In the genomic region with DNA sequence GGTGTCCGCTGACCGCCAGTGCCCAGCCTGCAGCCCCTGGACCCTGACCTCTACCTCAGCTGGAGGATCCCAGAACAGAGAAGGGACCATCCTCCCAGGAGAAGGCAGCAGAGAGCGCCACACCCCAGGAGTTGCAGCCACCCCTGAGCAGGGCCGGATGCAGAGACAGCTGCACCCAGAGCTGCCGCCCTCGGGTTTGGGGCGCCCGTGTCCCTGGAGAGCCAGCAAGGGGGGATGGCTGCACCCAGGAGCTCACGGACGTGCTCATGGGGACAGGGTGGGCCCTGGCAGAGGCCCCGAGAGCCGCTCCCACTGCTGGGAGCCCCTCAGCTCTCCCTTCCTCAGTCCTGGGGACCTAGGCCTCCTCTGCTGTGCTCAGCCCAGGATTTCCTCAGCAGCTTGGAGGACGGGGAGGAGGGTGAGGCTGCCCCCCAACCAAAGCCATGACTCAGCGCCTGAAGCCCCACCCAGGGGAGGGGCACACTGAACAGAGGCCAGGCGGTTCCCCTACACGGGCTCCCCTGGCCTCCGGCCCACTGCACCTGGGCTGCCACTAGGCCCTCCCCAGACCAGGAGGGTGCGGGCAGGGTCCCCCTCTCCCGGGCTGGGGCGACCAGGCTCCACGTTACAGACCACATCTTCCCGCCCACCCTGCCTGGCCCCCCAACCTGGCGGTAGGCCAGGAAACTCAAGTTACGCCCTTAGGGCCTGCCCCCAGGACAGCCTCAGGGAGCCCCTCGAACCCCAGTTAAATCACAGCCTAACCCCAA, we compare ENCODE assay signal across 8 cellular contexts. TPM values are rescaled to one million over a fixed set of nuclear protein-coding genes. Genes with fewer than 3 reads are reported as not detected.
DNase-seq lines count a peak whose midpoint lies in the region; ATAC-seq and TF ChIP-seq lines count a peak whose summit lies in the region.

No MANE protein-coding gene starts in this region.

- H3K27ac ChIP-seq in VCaP (peak overlapping the region; percentile 96), left lung (peak overlapping the region; percentile 53 to 66)

- peak overlapping the region; percentile 36; the same call in 1 of the 2 replicates for H3K9ac ChIP-seq in ES-I3 (ENCODE audit: low read depth, low read length)

- intact Hi-C loops in left lung (cut with DNase I): no loop called here

- peak; percentile 80 for DNase-seq in LHCN-M2 (ENCODE audit: low read depth)
- peak; percentile 51 for DNase-seq in central memory CD4-positive, alpha-beta T cell
- peak in 1 of 2 donors; percentile 72 for DNase-seq in left lung
- peak; percentile 61 for DNase-seq in stimulated activated CD8-positive, alpha-beta memory T cell treated with anti-CD3 and anti-CD28 coated beads, Interleukin-12 subunit alpha, Interleukin-12 subunit beta, amount 100 ng/mL, for 1 hour (ENCODE audit: low read depth)
- no peak for DNase-seq in NCI-H526 treated with DMSO at 0.1 percent for 48 hours (lab: John Stamatoyannopoulos, UW)
- no peak for DNase-seq in retina

- TF ChIP-seq CTCF in VCaP (conservative IDR thresholded peaks at IDR 0.05) (no peak), left lung (IDR thresholded peaks at IDR 0.05) (no peak)

- H3K4me1 ChIP-seq in ES-I3 (ENCODE audit: insufficient read depth, low read length): peaks cover 29% of the 10 kb centered on the region; the same call in 1 of the 2 replicates
- peaks cover 28 to 51% of the 10 kb centered on the region in 2 donors for H3K4me1 ChIP-seq in left lung

- H3K9me3 ChIP-seq in ES-I3 (ENCODE audit: control insufficient read depth, insufficient read depth, low read length) (no peaks in the 10 kb centered on the region; the same call in 1 of the 2 replicates), left lung (no peaks in the 10 kb centered on the region)

- H3K4me3 ChIP-seq in left lung: peak overlapping the region; percentile 2 to 91

- no peaks in the 10 kb centered on the region for H3K27me3 ChIP-seq in left lung

- H3K36me3 ChIP-seq in ES-I3 (ENCODE audit: insufficient read depth, low read length) (no peaks in the 10 kb centered on the region), left lung (peaks cover 0 to 10% of the 10 kb centered on the region in 2 donors)

- ATAC-seq in left lung: peak; percentile 18

RNA-seq across cellular contexts. Expression of a gene that starts 2.2 kb away (rescaled TPM):
- total RNA-seq in LHCN-M2 (2014; rRNA removed): 71.0 and 76.4 TPM in 2 replicates
- 31.5 TPM for polyA plus RNA-seq in LHCN-M2 (2012)
- 10 to 100 TPM; 56.4 to 60.2 TPM for total RNA-seq in left lung

RNA-seq across cellular contexts. Expression of a gene that starts 2.9 kb away (rescaled TPM):
- total RNA-seq in LHCN-M2 (2014; rRNA removed) (31.8 and 34.3 TPM in 2 replicates), left lung (10 to 100 TPM; 17.4 to 18.3 TPM)
- 24.3 TPM for polyA plus RNA-seq in LHCN-M2 (2012)

RNA-seq across cellular contexts. Expression of a gene that starts 19.0 kb away (rescaled TPM):
- total RNA-seq in LHCN-M2 (2014; rRNA removed) (76.0 and 85.4 TPM in 2 replicates), left lung (10 to 100 TPM; 67.0 to 90.4 TPM)
- polyA plus RNA-seq in LHCN-M2 (2012): 77.4 TPM

RNA-seq across cellular contexts. Expression of a gene that starts 19.1 kb away (rescaled TPM):
- total RNA-seq in LHCN-M2 (2014; rRNA removed) (27.7 and 28.9 TPM in 2 replicates), left lung (10 to 100 TPM; 24.5 to 25.2 TPM)
- polyA plus RNA-seq in LHCN-M2 (2012): 17.8 TPM

RNA-seq across cellular contexts. Expression of a gene that starts 25.2 kb away (rescaled TPM):
- total RNA-seq in LHCN-M2 (2014; rRNA removed) (1.5 and 4.1 TPM in 2 replicates), left lung (1 to 10 TPM; 2.1 to 4.3 TPM)
- polyA plus RNA-seq in LHCN-M2 (2012): 0.95 TPM

Comparison
In these comparisons a context has a peak if more than half of its experiments do, and no peak if none do; other contexts are left out.
1. DNase-seq: peak in LHCN-M2 (single experiment), central memory CD4-positive, alpha-beta T cell (single experiment) and stimulated activated CD8-positive, alpha-beta memory T cell treated with anti-CD3 and anti-CD28 coated beads, Interleukin-12 subunit alpha, Interleukin-12 subunit beta, amount 100 ng/mL, for 1 hour (single experiment); none in NCI-H526 treated with DMSO at 0.1 percent for 48 hours (single experiment) and retina (single experiment).